21 cellular contexts compared by ENCODE assay signal in genomic region chr7:98681951-98682350, GRCh38.
A peak's percentile ranks its signal among the peaks of the same experiment; 100 is the strongest.
DNase-seq lines count a peak whose midpoint lies in the region; ATAC-seq and TF ChIP-seq lines count a peak whose summit lies in the region.
"Had no signal": no experiment of that assay in that cellular context is flagged by ENCODE, and none has a peak within 500 bp of the region (broad histone marks: within the 10 kb centered on the region; RNA-seq: fewer than 3 reads in every experiment).

No MANE protein-coding gene starts in this region.

- H3K27ac ChIP-seq in lower lobe of right lung (peak overlapping the region; percentile 13), esophagus muscularis mucosa (replicated peaks in 1 of 4) (no peak overlapping the region)
- H3K27ac ChIP-seq: C4-2B, PC-9, SK-N-MC, transverse colon had no signal

- TF ChIP-seq CTCF in lower lobe of right lung (IDR thresholded peaks at IDR 0.05) = no peak
- no peak for TF ChIP-seq CTCF in esophagus muscularis mucosa (IDR thresholded peaks at IDR 0.05)

- no peak for TF ChIP-seq POLR2A in esophagus muscularis mucosa (IDR thresholded peaks at IDR 0.05; ENCODE audit: low read depth)

- intact Hi-C loops in lower lobe of right lung (cut with DNase I) = no loop called here
- intact Hi-C loops in esophagus muscularis mucosa (cut with DNase I) = no loop called here

- no peaks in the 10 kb centered on the region for H3K27me3 ChIP-seq in lower lobe of right lung (ENCODE audit: low read depth)
- H3K27me3 ChIP-seq in esophagus muscularis mucosa = peaks cover 0 to 43% (median 0%) of the 10 kb centered on the region in 4 donors

- WGBS in esophagus muscularis mucosa = 19% methylated on average over 9 of the region's 15 CpGs

- H3K9me3 ChIP-seq in lower lobe of right lung (no peaks in the 10 kb centered on the region), esophagus muscularis mucosa (peaks cover 0 to 18% (median 6%) of the 10 kb centered on the region in 4 donors)
- H3K9me3 ChIP-seq: transverse colon had no signal

- peak in 1 of 2 donors; percentile 19 for ATAC-seq in lower lobe of right lung
- ATAC-seq in HG03025 (IDR thresholded peaks at IDR 0.05; ENCODE audit: low FRiP score, unreplicated experiment) = no peak
- ATAC-seq: activated naive CD4-positive, alpha-beta T cell treated with anti-CD3 and anti-CD28 coated beads, Interleukin-2, amount 50 U/mL, for 72 hours; activated T-cell treated with anti-CD3 and anti-CD28 coated beads, Interleukin-2, amount 50 U/mL, for 72 hours; esophagus mucosa; HCT116 had no signal

- peak; percentile 10 for DNase-seq in DMS153 (lab: John Stamatoyannopoulos, UW)
- DNase-seq in DMS153 treated with DMSO at 0.1 percent for 48 hours (lab: John Stamatoyannopoulos, UW; ENCODE audit: unreplicated experiment) = no peak
- DNase-seq in M059J (ENCODE audit: low read depth) = peak; percentile 7
- DNase-seq in NCI-H774 (lab: John Stamatoyannopoulos, UW) = peak; percentile 82
- no peak for DNase-seq in lower lobe of right lung
- DNase-seq in esophagus muscularis mucosa (ENCODE audit: extremely low spot score) = no peak
- no peak for DNase-seq in activated CD4-positive, alpha-beta T cell treated with anti-CD3 and anti-CD28 coated beads, Interleukin-2, amount 50 U/mL, for 48 hours
- DNase-seq: activated T-cell treated with anti-CD3 and anti-CD28 coated beads, Interleukin-2, amount 50 U/mL, for 72 hours; effector CD8-positive, alpha-beta T cell; IMR-90; MV-4-11; PC-9; posterior cingulate gyrus; stimulated activated CD4-positive, alpha-beta T cell treated with anti-CD3 and anti-CD28 coated beads, Interleukin-2, amount 100 ng/mL, for 24 hours; transverse colon had no signal

- no peaks in the 10 kb centered on the region for H3K4me1 ChIP-seq in lower lobe of right lung
- no peaks in the 10 kb centered on the region for H3K4me1 ChIP-seq in esophagus muscularis mucosa
- H3K4me1 ChIP-seq: transverse colon had no signal

- H3K36me3 ChIP-seq in lower lobe of right lung = no peaks in the 10 kb centered on the region
- no peaks in the 10 kb centered on the region for H3K36me3 ChIP-seq in esophagus muscularis mucosa
- H3K36me3 ChIP-seq: transverse colon had no signal

- no peak for TF ChIP-seq EP300 in esophagus muscularis mucosa (IDR thresholded peaks at IDR 0.05)

- H3K4me3 ChIP-seq in lower lobe of right lung (no peak overlapping the region), esophagus muscularis mucosa (no peak overlapping the region)
- H3K4me3 ChIP-seq: PC-9, SK-N-MC, transverse colon had no signal

Comparison
In these comparisons a context has a peak if more than half of its experiments do, and no peak if none do; other contexts are left out.
1. DNase-seq: peak in DMS153 (single experiment), M059J (single experiment) and NCI-H774 (single experiment); none in DMS153 treated with DMSO at 0.1 percent for 48 hours (single experiment), lower lobe of right lung (single experiment), esophagus muscularis mucosa (single experiment) and activated CD4-positive, alpha-beta T cell treated with anti-CD3 and anti-CD28 coated beads, Interleukin-2, amount 50 U/mL, for 48 hours (0 of 2).